28 cellular contexts compared by ENCODE assay signal in the genomic region with DNA sequence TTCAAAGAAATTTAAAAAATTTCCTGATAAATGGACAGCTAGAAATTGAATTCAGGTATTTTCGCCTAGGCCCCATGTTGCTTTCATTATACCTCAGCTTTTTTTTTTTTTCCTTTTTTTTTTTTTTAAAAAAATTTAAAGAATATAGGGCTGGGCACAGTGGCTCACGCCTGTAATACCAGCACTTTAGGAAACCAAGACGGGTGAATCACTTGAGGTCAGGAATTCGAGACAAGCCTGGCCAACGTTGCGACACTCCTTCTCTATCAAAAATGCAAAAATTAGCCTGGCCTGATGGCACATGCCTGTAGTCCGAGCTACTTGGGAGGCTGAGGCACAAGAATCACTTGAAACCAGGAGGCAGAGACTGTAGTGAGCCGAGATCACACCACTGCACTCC.
"Had no signal": no experiment of that assay in that cellular context is flagged by ENCODE, and none has a peak within 500 bp of the region (broad histone marks: within the 10 kb centered on the region; RNA-seq: fewer than 3 reads in every experiment).

No MANE protein-coding gene starts in this region.

- H3K9me3 ChIP-seq: adrenal gland, colonic mucosa, Peyer's patch had no signal

- ATAC-seq: activated CD4-positive, alpha-beta T cell treated with anti-CD3 and anti-CD28 coated beads for 36 hours; activated CD8-positive, alpha-beta T cell treated with anti-CD3 and anti-CD28 coated beads for 36 hours; activated T-cell treated with anti-CD3 and anti-CD28 coated beads, Interleukin-2, amount 50 U/mL, for 72 hours; T-cell had no signal

- H3K36me3 ChIP-seq: adrenal gland, colonic mucosa, Peyer's patch, WERI-Rb-1 had no signal

- H3K4me1 ChIP-seq: adrenal gland, colonic mucosa, Peyer's patch had no signal

- H3K27ac ChIP-seq: adrenal gland, colonic mucosa, Peyer's patch, SK-N-MC, WERI-Rb-1 had no signal

- H3K4me3 ChIP-seq: adrenal gland, colonic mucosa, Peyer's patch, SK-N-MC had no signal

- DNase-seq: activated CD4-positive, alpha-beta T cell treated with anti-CD3 and anti-CD28 coated beads for 36 hours; activated CD8-positive, alpha-beta memory T cell treated with anti-CD3 and anti-CD28 coated beads, Interleukin-2, amount 50 U/mL, for 4 hours; activated CD8-positive, alpha-beta T cell treated with anti-CD3 and anti-CD28 coated beads for 36 hours; activated gamma-delta T cell treated with Interleukin-2 at 50 U/mL for 16 hours; activated naive CD4-positive, alpha-beta T cell treated with anti-CD3 and anti-CD28 coated beads, Interleukin-2, amount 10 ng/mL, durations not matched to agents 7 days and 5 days; activated naive CD8-positive, alpha-beta T cell treated with anti-CD3 and anti-CD28 coated beads, Interleukin-2, amount 10 ng/mL, durations not matched to agents 7 days and 5 days; activated T-cell treated with anti-CD3 and anti-CD28 coated beads, Interleukin-2, amount 50 U/mL, for 72 hours; adrenal gland; anterior cingulate cortex; caudate nucleus; colonic mucosa; KBM-7; NCI-H1048; NCI-H2029; NCI-H2107; NCI-H2171 treated with DMSO at 0.1 percent for 48 hours; NCI-H345; NCI-H510A; NCI-H526 treated with DMSO at 0.1 percent for 48 hours; NCI-H82; NK-92 treated with Interleukin-12 subunit alpha and Interleukin-12 subunit beta, amount 100 ng/mL, for 24 hours; Peyer's patch; SIG-M5; T-cell; T-helper 2 cell; T1000; WERI-Rb-1 had no signal

- H3K27me3 ChIP-seq: adrenal gland, colonic mucosa, Peyer's patch had no signal
